ENCODE assay signal across 23 cellular contexts in the genomic region with DNA sequence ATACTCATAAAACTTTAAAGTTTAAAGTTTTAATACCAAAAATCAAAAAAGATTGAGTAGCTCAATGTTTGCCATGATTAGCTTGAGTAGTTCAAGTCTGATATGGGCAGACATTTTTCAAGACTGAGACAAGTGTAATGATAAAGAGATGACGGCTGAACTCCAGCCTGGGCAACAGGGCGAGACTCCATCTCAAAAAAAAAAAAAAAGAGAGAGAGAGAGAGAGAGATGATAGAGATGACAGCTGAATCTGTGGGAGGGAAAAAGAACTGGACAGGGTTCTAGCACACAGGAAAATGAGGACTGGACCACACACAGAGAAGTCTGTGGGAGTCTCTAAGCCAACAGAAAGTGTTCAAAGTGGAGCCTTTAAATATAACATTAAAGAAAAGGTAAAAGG. TPM values are rescaled to one million over a fixed set of nuclear protein-coding genes. Genes with fewer than 3 reads are reported as not detected.
A peak's percentile ranks its signal among the peaks of the same experiment; 100 is the strongest.
DNase-seq lines count a peak whose midpoint lies in the region; ATAC-seq, FAIRE-seq and TF ChIP-seq lines count a peak whose summit lies in the region.
"Had no signal": no experiment of that assay in that cellular context is flagged by ENCODE, and none has a peak within 500 bp of the region (broad histone marks: within the 10 kb centered on the region; RNA-seq: fewer than 3 reads in every experiment).

No MANE protein-coding gene starts in this region.

- H3K27me3 ChIP-seq in right cardiac atrium (ENCODE audit: control insufficient read depth, insufficient read depth) (no peaks in the 10 kb centered on the region), left ventricle myocardium inferior (ENCODE audit: low read depth) (no peaks in the 10 kb centered on the region), K562 (ENCODE audit: control insufficient read depth in 2 of 2, insufficient read depth in 2 of 2, low read length in 2 of 2) (no peaks in the 10 kb centered on the region)
- H3K27me3 ChIP-seq: BLaER1 had no signal

- intact Hi-C loops in right cardiac atrium (cut with DNase I) (no loop called here), left ventricle myocardium inferior (cut with micrococcal nuclease) (no loop called here), K562 (cut with micrococcal nuclease) (no loop called here)

- CTCF ChIA-PET in K562 (lab: Yijun Ruan, JAX; ENCODE audit: low intra/inter-chr PET ratio) = no interaction called here

- in situ Hi-C loops in K562 (cut with MboI) = no loop called here

- peaks cover 4% of the 10 kb centered on the region for H3K36me3 ChIP-seq in left ventricle myocardium inferior
- peaks cover 84% of the 10 kb centered on the region for H3K36me3 ChIP-seq in K562 (ENCODE audit: control insufficient read depth, insufficient read depth, low read length)

- no peak for DNase-seq in right cardiac atrium
- DNase-seq in left ventricle myocardium inferior = no peak
- DNase-seq in K562 (ENCODE audit: extremely low read depth in 1 of 4, low spot score in 3 of 4) = no peak
- no peak for DNase-seq in chondrocyte (ENCODE audit: low spot score)
- DNase-seq in omental fat pad (ENCODE audit: low spot score) = no peak
- DNase-seq in SHP77 treated with DMSO at 0.1 percent for 48 hours (lab: John Stamatoyannopoulos, UW) = no peak
- DNase-seq: Caco-2; CD4-positive, CD25-positive, alpha-beta regulatory T cell; CD8-positive, alpha-beta T cell; DMS 273 treated with DMSO at 0.1 percent for 48 hours; DMS79; EL; GDM1; H9 had no signal

- no peak overlapping the region for H3K4me2 ChIP-seq in K562 (ENCODE audit: insufficient read depth, low read length)
- H3K4me2 ChIP-seq: BLaER1, GM23338 had no signal

- peaks cover 31% of the 10 kb centered on the region for H3K4me1 Mint-ChIP-seq in chondrocyte (ENCODE audit: low read depth)
- H3K4me1 Mint-ChIP-seq in stimulated activated memory B cell treated with anti-CD40 and anti-IgM and Interleukin-4, amounts not matched to agents 10 μg/mL and 1 μg/mL and 100 μg/mL, for 72 hours = no peaks in the 10 kb centered on the region
- H3K4me1 Mint-ChIP-seq: B cell; CD4-positive, CD25-positive, alpha-beta regulatory T cell; GM23338 had no signal

- H3K9me3 Mint-ChIP-seq in chondrocyte (ENCODE audit: low read depth) = no peaks in the 10 kb centered on the region
- no peaks in the 10 kb centered on the region for H3K9me3 Mint-ChIP-seq in stimulated activated memory B cell treated with anti-CD40 and anti-IgM and Interleukin-4, amounts not matched to agents 10 μg/mL and 1 μg/mL and 100 μg/mL, for 72 hours
- H3K9me3 Mint-ChIP-seq: CD4-positive, CD25-positive, alpha-beta regulatory T cell; CD8-positive, alpha-beta T cell; GM23338; H9 had no signal

- TF ChIP-seq RAD21 in K562 (CRISPR knock-in tag; conservative IDR thresholded peaks at IDR 0.05 in 1 of 2, IDR thresholded peaks at IDR 0.05 in 1 of 2) = no peak

- H3K4me1 ChIP-seq in right cardiac atrium (ENCODE audit: control insufficient read depth, insufficient read depth, low read length) (no peaks in the 10 kb centered on the region), left ventricle myocardium inferior (no peaks in the 10 kb centered on the region), K562 (replicated peaks in 1 of 2; ENCODE audit: control insufficient read depth in 2 of 2, insufficient read depth in 2 of 2, low read length in 2 of 2) (no peaks in the 10 kb centered on the region)
- H3K4me1 ChIP-seq: BLaER1, Caco-2 had no signal

- no peak overlapping the region for H2AFZ ChIP-seq in K562 (ENCODE audit: low read depth, low read length)
- H2AFZ ChIP-seq: GM23338 had no signal

- POLR2A ChIA-PET in K562 (lab: Yijun Ruan, JAX) = interaction anchor here (1.0 kb wide), 1 partner anchor 25 kb away, joined by 5 read pairs; a partner anchor contains a TSS

- H3K9me1 ChIP-seq in K562 (ENCODE audit: control insufficient read depth, insufficient read depth, low read length) = no peaks in the 10 kb centered on the region

- ATAC-seq in right cardiac atrium (peak; percentile 43 to 56), K562 (no peak), GM19328 (IDR thresholded peaks at IDR 0.05; ENCODE audit: unreplicated experiment) (no peak), omental fat pad (ENCODE audit: low FRiP score) (no peak)
- no peak for ATAC-seq in stimulated activated memory B cell treated with anti-CD40 and anti-IgM and Interleukin-4, amounts not matched to agents 10 μg/mL and 1 μg/mL and 100 μg/mL, for 72 hours
- ATAC-seq: CD8-positive, alpha-beta T cell; GM12878; GM23338; HCT116 had no signal

- 45% methylated on average over 2 of the region's 2 CpGs for WGBS in right cardiac atrium
- 76% methylated on average over 2 of the region's 2 CpGs for WGBS in K562 (ENCODE audit: insufficient coverage, low coverage, missing lambda C conversion rate)

- no peak overlapping the region for H3K27ac ChIP-seq in right cardiac atrium (ENCODE audit: low read length)
- no peak overlapping the region for H3K27ac ChIP-seq in left ventricle myocardium inferior (replicated peaks)
- no peak overlapping the region for H3K27ac ChIP-seq in K562 (ENCODE audit: extremely low read depth, low read depth, low read length)
- H3K27ac ChIP-seq: BLaER1, C4-2B had no signal

- H3K36me3 Mint-ChIP-seq in chondrocyte (ENCODE audit: low read depth) = peaks cover 6% of the 10 kb centered on the region
- H3K36me3 Mint-ChIP-seq in stimulated activated memory B cell treated with anti-CD40 and anti-IgM and Interleukin-4, amounts not matched to agents 10 μg/mL and 1 μg/mL and 100 μg/mL, for 72 hours = peaks cover 62% of the 10 kb centered on the region

- no TSS peak for BruUV-seq in K562 (replicated peaks; lab: Mats Ljungman, UMichigan)

- H3K9ac ChIP-seq in K562 (ENCODE audit: insufficient read depth in 1 of 2, low read depth in 2 of 2, low read length in 2 of 2) = no peak overlapping the region
- H3K9ac ChIP-seq: BLaER1 had no signal

- no peak for TF ChIP-seq EP300 in K562 (IDR thresholded peaks at IDR 0.05; ENCODE audit: low read length)

- no peak overlapping the region for H3K4me3 Mint-ChIP-seq in chondrocyte (ENCODE audit: unreplicated experiment)
- no peak overlapping the region for H3K4me3 Mint-ChIP-seq in stimulated activated memory B cell treated with anti-CD40 and anti-IgM and Interleukin-4, amounts not matched to agents 10 μg/mL and 1 μg/mL and 100 μg/mL, for 72 hours
- H3K4me3 Mint-ChIP-seq: B cell; CD4-positive, CD25-positive, alpha-beta regulatory T cell; CD8-positive, alpha-beta T cell; GM23338; H9 had no signal

- no peaks in the 10 kb centered on the region for H3K27me3 Mint-ChIP-seq in chondrocyte (ENCODE audit: low read depth)
- no peaks in the 10 kb centered on the region for H3K27me3 Mint-ChIP-seq in stimulated activated memory B cell treated with anti-CD40 and anti-IgM and Interleukin-4, amounts not matched to agents 10 μg/mL and 1 μg/mL and 100 μg/mL, for 72 hours
- H3K27me3 Mint-ChIP-seq: B cell; CD4-positive, CD25-positive, alpha-beta regulatory T cell had no signal

- H3K27ac Mint-ChIP-seq in chondrocyte (ENCODE audit: unreplicated experiment) = peak overlapping the region; percentile 42
- H3K27ac Mint-ChIP-seq in stimulated activated memory B cell treated with anti-CD40 and anti-IgM and Interleukin-4, amounts not matched to agents 10 μg/mL and 1 μg/mL and 100 μg/mL, for 72 hours = peak overlapping the region; percentile 44
- H3K27ac Mint-ChIP-seq: B cell; CD8-positive, alpha-beta T cell; GM23338; H9 had no signal

- FAIRE-seq in K562 (lab: Jason Lieb, UNC) = peak; percentile 54
- FAIRE-seq: GM12878, GM19239 had no signal

- H3K79me2 ChIP-seq in K562 (ENCODE audit: control insufficient read depth, insufficient read depth, low read length) = no peaks in the 10 kb centered on the region

- H3K4me3 ChIP-seq in right cardiac atrium (ENCODE audit: low read length) = no peak overlapping the region
- no peak overlapping the region for H3K4me3 ChIP-seq in left ventricle myocardium inferior
- no peak overlapping the region for H3K4me3 ChIP-seq in K562
- H3K4me3 ChIP-seq: BLaER1, GM12878, GM23338 had no signal

- H4K20me1 ChIP-seq in K562 (replicated peaks; ENCODE audit: control insufficient read depth, insufficient read depth, low read length) = no peaks in the 10 kb centered on the region
- H4K20me1 ChIP-seq: BLaER1 had no signal

- H3K9me3 ChIP-seq in right cardiac atrium (ENCODE audit: control insufficient read depth, low read length) (no peaks in the 10 kb centered on the region), left ventricle myocardium inferior (replicated peaks) (no peaks in the 10 kb centered on the region), K562 (replicated peaks; ENCODE audit: control insufficient read depth, insufficient read depth, low read depth, low read length) (no peaks in the 10 kb centered on the region)
- H3K9me3 ChIP-seq: BLaER1, Caco-2 had no signal

- no peak for TF ChIP-seq POLR2A in K562 (conservative IDR thresholded peaks at IDR 0.05)

- TF ChIP-seq CTCF in left ventricle myocardium inferior (IDR thresholded peaks at IDR 0.05; ENCODE audit: borderline replicate concordance) = no peak
- no peak for TF ChIP-seq CTCF in K562 (IDR thresholded peaks at IDR 0.05 in 2 of 3, conservative IDR thresholded peaks at IDR 0.05 in 1 of 3; ENCODE audit: insufficient read depth in 2 of 3, low read depth in 1 of 3, low read length in 3 of 3)
- no peak for TF ChIP-seq CTCF in chondrocyte (IDR thresholded peaks at IDR 0.05)
- no peak for TF ChIP-seq CTCF in omental fat pad (IDR thresholded peaks at IDR 0.05)

TF ChIP-seq in K562, 482 proteins besides CTCF, POLR2A, EP300 and RAD21 (continues in another document):
- TF ChIP-seq PHB2 (IDR thresholded peaks at IDR 0.05; ENCODE audit: low read depth) = no peak

RNA-seq across cellular contexts. Expression of a gene that starts 25.2 kb away (rescaled TPM):
- total RNA-seq in right cardiac atrium = 1 to 10 TPM; 2.1 to 2.8 (median 2.6) TPM
- polyA plus RNA-seq in right cardiac atrium = 1.0 TPM
- 1.3 TPM for total RNA-seq in left ventricle myocardium inferior
- 82.1 and 159 TPM in 2 replicates for total RNA-seq in K562 (2011; cell fraction: chromatin; rRNA removed; ENCODE audit: low replicate concordance)
- total RNA-seq in K562 (2011; cell fraction: nucleolus; rRNA removed) = 23.8 and 41.8 TPM in 2 replicates
- 54.3 and 76.0 TPM in 2 replicates for total RNA-seq in K562 (2011; cell fraction: nucleoplasm; rRNA removed)
- 23.6 and 24.0 TPM in 2 replicates for total RNA-seq in K562 (2014; rRNA removed)
- total RNA-seq in K562 (2014; rRNA removed; fragmentation: Illumina TruSeq; extraction: Trizol) = 43.0 and 52.6 TPM in 2 replicates
- 36.2 and 41.1 TPM in 2 replicates for total RNA-seq in K562 (2015; rRNA removed; fragmentation: Illumina TruSeq; extraction: Trizol)
- 21.8 and 26.0 TPM in 2 replicates for total RNA-seq in K562 (2021)
- polyA plus RNA-seq in K562 (2011; rRNA removed) = 8.1 and 9.9 TPM in 2 replicates
- polyA plus RNA-seq in K562 (2011; cell fraction: cytosol; rRNA removed) = 3.7 and 5.0 TPM in 2 replicates
- 31.5 and 33.2 TPM in 2 replicates for polyA plus RNA-seq in K562 (2011; cell fraction: nucleus; rRNA removed)
- polyA plus RNA-seq in K562 (2012) = 12.8 and 18.9 TPM in 2 replicates
- 20.6 and 25.7 TPM in 2 replicates for polyA plus RNA-seq in K562 (2014; fragmentation: Illumina TruSeq; extraction: Trizol)
- polyA plus RNA-seq in K562 (2014; fragmentation: Nextera tagmentation; extraction: Ambion mirVana) = 10 to 100 TPM; 12.0 to 14.2 TPM
- 19.3 and 39.3 TPM in 2 replicates for polyA plus RNA-seq in K562 (2014; rRNA removed)
- 52.2 and 59.6 TPM in 2 replicates for polyA minus RNA-seq in K562 (2011; rRNA and poly(A)+ RNA removed)
- 9.7 and 18.1 TPM in 2 replicates for polyA minus RNA-seq in K562 (2011; cell fraction: cytosol; rRNA and poly(A)+ RNA removed)
- 58.7 and 94.1 TPM in 2 replicates for polyA minus RNA-seq in K562 (2011; cell fraction: nucleus; rRNA and poly(A)+ RNA removed)
- 3.6 to 12.6 TPM (median 4.4 TPM) in 3 replicates for total RNA-seq in chondrocyte
- total RNA-seq in omental fat pad = 10 to 100 TPM in 1 of 4 donors, 1 to 10 TPM in 3; 2.6 to 10.4 (median 5.1) TPM

Comparison
In these comparisons a context has a peak if more than half of its experiments do, and no peak if none do; other contexts are left out.
1. ATAC-seq: peak in right cardiac atrium (2 of 2); none in K562 (single experiment), stimulated activated memory B cell treated with anti-CD40 and anti-IgM and Interleukin-4, amounts not matched to agents 10 μg/mL and 1 μg/mL and 100 μg/mL, for 72 hours (single experiment), GM19328 (single experiment) and omental fat pad (single experiment).